In genomic region chr1:169885207-169885606, GRCh38 we compare ENCODE assay signal across 1 cellular context.
TF ChIP-seq lines count a peak whose summit lies in the region.

No MANE protein-coding gene starts in this region.

TF ChIP-seq in HepG2, 621 proteins besides CTCF, POLR2A, EP300 and RAD21:
- TF ChIP-seq BCL3 (CRISPR knock-in tag; IDR thresholded peaks at IDR 0.05) (no peak), ZNF446 (CRISPR knock-in tag; IDR thresholded peaks at IDR 0.05) (no peak), MEF2D (CRISPR knock-in tag; IDR thresholded peaks at IDR 0.05) (no peak), SRY (CRISPR knock-in tag; IDR thresholded peaks at IDR 0.05) (no peak), MAFK (conservative IDR thresholded peaks at IDR 0.05 in 1 of 2, IDR thresholded peaks at IDR 0.05 in 1 of 2; ENCODE audit: low read length in 2 of 2) (peak in 1 of 2 experiments; percentile 69; a peak in 3 of 4 replicates), AGO1 (IDR thresholded peaks at IDR 0.05; ENCODE audit: low read depth, low read length, poor library complexity, severe bottlenecking) (no peak), CENPX (CRISPR knock-in tag; IDR thresholded peaks at IDR 0.05) (no peak), ZBTB10 (CRISPR knock-in tag; IDR thresholded peaks at IDR 0.05; ENCODE audit: borderline replicate concordance) (no peak), HMG20B (CRISPR knock-in tag; conservative IDR thresholded peaks at IDR 0.05) (no peak), HNRNPLL (IDR thresholded peaks at IDR 0.05; ENCODE audit: low read depth, low read length, poor library complexity, severe bottlenecking) (no peak), MAFF (IDR thresholded peaks at IDR 0.05; ENCODE audit: low read depth, low read length) (peak; percentile 46; the same call in 1 of the 2 replicates)
- TF ChIP-seq, protein P1, sequence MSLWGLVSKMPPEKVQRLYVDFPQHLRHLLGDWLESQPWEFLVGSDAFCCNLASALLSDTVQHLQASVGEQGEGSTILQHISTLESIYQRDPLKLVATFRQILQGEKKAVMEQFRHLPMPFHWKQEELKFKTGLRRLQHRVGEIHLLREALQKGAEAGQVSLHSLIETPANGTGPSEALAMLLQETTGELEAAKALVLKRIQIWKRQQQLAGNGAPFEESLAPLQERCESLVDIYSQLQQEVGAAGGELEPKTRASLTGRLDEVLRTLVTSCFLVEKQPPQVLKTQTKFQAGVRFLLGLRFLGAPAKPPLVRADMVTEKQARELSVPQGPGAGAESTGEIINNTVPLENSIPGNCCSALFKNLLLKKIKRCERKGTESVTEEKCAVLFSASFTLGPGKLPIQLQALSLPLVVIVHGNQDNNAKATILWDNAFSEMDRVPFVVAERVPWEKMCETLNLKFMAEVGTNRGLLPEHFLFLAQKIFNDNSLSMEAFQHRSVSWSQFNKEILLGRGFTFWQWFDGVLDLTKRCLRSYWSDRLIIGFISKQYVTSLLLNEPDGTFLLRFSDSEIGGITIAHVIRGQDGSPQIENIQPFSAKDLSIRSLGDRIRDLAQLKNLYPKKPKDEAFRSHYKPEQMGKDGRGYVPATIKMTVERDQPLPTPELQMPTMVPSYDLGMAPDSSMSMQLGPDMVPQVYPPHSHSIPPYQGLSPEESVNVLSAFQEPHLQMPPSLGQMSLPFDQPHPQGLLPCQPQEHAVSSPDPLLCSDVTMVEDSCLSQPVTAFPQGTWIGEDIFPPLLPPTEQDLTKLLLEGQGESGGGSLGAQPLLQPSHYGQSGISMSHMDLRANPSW (CRISPR knock-in tag; IDR thresholded peaks at IDR 0.05; ENCODE audit: borderline replicate concordance), result no peak
